In genomic region chr15:37112171-37112570, GRCh38 we compare ENCODE assay signal across 17 cellular contexts. TPM values are rescaled to one million over a fixed set of nuclear protein-coding genes. Genes with fewer than 3 reads are reported as not detected.
DNase-seq lines count a peak whose midpoint lies in the region; ATAC-seq and TF ChIP-seq lines count a peak whose summit lies in the region.
"Had no signal": no experiment of that assay in that cellular context is flagged by ENCODE, and none has a peak within 500 bp of the region (broad histone marks: within the 10 kb centered on the region; RNA-seq: fewer than 3 reads in every experiment).

No MANE protein-coding gene starts in this region.

- no peak overlapping the region for H4K91ac ChIP-seq in neuronal stem cell (ENCODE audit: low read depth, low read length, poor library complexity)

- H3K36me3 ChIP-seq in gastroesophageal sphincter: no peaks in the 10 kb centered on the region
- H3K36me3 ChIP-seq in rectal smooth muscle tissue (ENCODE audit: control insufficient read depth, insufficient read depth, low read length): no peaks in the 10 kb centered on the region
- no peaks in the 10 kb centered on the region for H3K36me3 ChIP-seq in neuronal stem cell (replicated peaks in 1 of 2; ENCODE audit: control insufficient read depth in 2 of 2, insufficient read depth in 2 of 2, low read length in 2 of 2)

- peaks cover 0 to 33% (median 0%) of the 10 kb centered on the region in 3 donors for H3K4me1 ChIP-seq in gastroesophageal sphincter
- peaks cover 14% of the 10 kb centered on the region for H3K4me1 ChIP-seq in rectal smooth muscle tissue (ENCODE audit: control insufficient read depth, insufficient read depth, low read length)
- peaks cover 2 to 6% of the 10 kb centered on the region in 2 donors for H3K4me1 ChIP-seq in neuronal stem cell (ENCODE audit: control insufficient read depth in 2 of 2, insufficient read depth in 1 of 2, low read depth in 1 of 2, low read length in 2 of 2)
- H3K4me1 ChIP-seq: parathyroid adenoma had no signal

- no peak overlapping the region for H4K8ac ChIP-seq in neuronal stem cell (ENCODE audit: low read depth, low read length)

- no peak overlapping the region for H2AK5ac ChIP-seq in neuronal stem cell (ENCODE audit: low read depth, low read length)

- peak; percentile 53 for ATAC-seq in gastroesophageal sphincter

- H3K9ac ChIP-seq in rectal smooth muscle tissue (ENCODE audit: low read length) (no peak overlapping the region), neuronal stem cell (ENCODE audit: low read depth, low read length, poor library complexity) (no peak overlapping the region)
- H3K9ac ChIP-seq: parathyroid adenoma had no signal

- H3K4ac ChIP-seq in neuronal stem cell (ENCODE audit: low read length): no peak overlapping the region

- no peak overlapping the region for H2BK12ac ChIP-seq in neuronal stem cell (ENCODE audit: low read length)

- H3K27me3 ChIP-seq in gastroesophageal sphincter (no peaks in the 10 kb centered on the region), rectal smooth muscle tissue (ENCODE audit: control insufficient read depth, insufficient read depth, low read length) (peaks cover 14% of the 10 kb centered on the region), neuronal stem cell (ENCODE audit: control insufficient read depth in 3 of 3, insufficient read depth in 3 of 3, low read depth in 1 of 3, low read length in 3 of 3) (peaks cover 6 to 56% (median 45%) of the 10 kb centered on the region in 3 experiments)

- H3K79me1 ChIP-seq in neuronal stem cell (ENCODE audit: low read depth, low read length): no peaks in the 10 kb centered on the region

- H3K27ac ChIP-seq in gastroesophageal sphincter (peak overlapping the region; percentile 68 to 98 (median 94)), rectal smooth muscle tissue (ENCODE audit: low read depth, low read length) (peak overlapping the region; percentile 99), neuronal stem cell (replicated peaks; ENCODE audit: low read length) (no peak overlapping the region)
- H3K27ac ChIP-seq: parathyroid adenoma had no signal

- 38 to 63% methylated on average over 4 of the region's 4 CpGs for WGBS in gastroesophageal sphincter (ENCODE audit: low coverage in 1 of 2), 2 donors
- no CpG with 5 or more reads among the region's 4 CpGs for WGBS in neuronal stem cell (ENCODE audit: extremely low coverage in 2 of 2, insufficient read length in 2 of 2, insufficient replicate concordance in 1 of 2), 2 donors

- no peak for TF ChIP-seq CTCF in gastroesophageal sphincter (IDR thresholded peaks at IDR 0.05)

- no peak for TF ChIP-seq POLR2A in gastroesophageal sphincter (IDR thresholded peaks at IDR 0.05)

- H2BK120ac ChIP-seq in neuronal stem cell (ENCODE audit: low read depth, low read length): no peak overlapping the region

- peak; percentile 54 for DNase-seq in HT-29 (ENCODE audit: low spot score)
- DNase-seq in amniotic epithelial cell (ENCODE audit: low read depth): peak; percentile 32
- DNase-seq in C1 segment of cervical spinal cord (lab: John Stamatoyannopoulos, UW): no peak
- DNase-seq in GOT3 (lab: John Stamatoyannopoulos, UW): no peak
- DNase-seq in NCI-H1930 (lab: John Stamatoyannopoulos, UW): no peak
- no peak for DNase-seq in neuronal stem cell (ENCODE audit: low spot score)
- DNase-seq: activated CD4-positive, alpha-beta T cell treated with anti-CD3 and anti-CD28 coated beads for 48 hours; GDM1; HFFc6; KG1; NCI-H226; Right ventricle myocardium superior; stimulated activated naive CD4-positive, alpha-beta T cell had no signal

- no peak for TF ChIP-seq EP300 in gastroesophageal sphincter (IDR thresholded peaks at IDR 0.05)

- no peak overlapping the region for H2BK5ac ChIP-seq in neuronal stem cell (ENCODE audit: low read length)

- H3K4me3 ChIP-seq in gastroesophageal sphincter (no peak overlapping the region), rectal smooth muscle tissue (ENCODE audit: low read length) (no peak overlapping the region), neuronal stem cell (ENCODE audit: low read length in 2 of 2) (no peak overlapping the region)

- no peaks in the 10 kb centered on the region for H3K9me3 ChIP-seq in gastroesophageal sphincter
- no peaks in the 10 kb centered on the region for H3K9me3 ChIP-seq in neuronal stem cell (replicated peaks in 1 of 2; ENCODE audit: control insufficient read depth in 2 of 2, insufficient read depth in 1 of 2, low read depth in 1 of 2, low read length in 2 of 2)

- no peak overlapping the region for H3K14ac ChIP-seq in neuronal stem cell (ENCODE audit: low read length)

- H2AFZ ChIP-seq in neuronal stem cell (ENCODE audit: low read length): no peak overlapping the region
- H2AFZ ChIP-seq: parathyroid adenoma had no signal

- H3K4me2 ChIP-seq in neuronal stem cell (ENCODE audit: insufficient read depth, low read length, poor library complexity, severe bottlenecking): no peak overlapping the region

- no peak overlapping the region for H3K18ac ChIP-seq in neuronal stem cell (ENCODE audit: low read length)

- no peak overlapping the region for H2BK15ac ChIP-seq in neuronal stem cell (ENCODE audit: low read length)

- no peak overlapping the region for H3K23ac ChIP-seq in neuronal stem cell (ENCODE audit: low read depth, low read length, poor library complexity)

RNA-seq across cellular contexts. Expression of gene MEIS2, which starts 11.8 kb away (rescaled TPM):
- total RNA-seq in HT-29 (2014; rRNA removed; shearing (Covaris generic)): 50.1 and 59.3 TPM in 2 replicates
- total RNA-seq in gastroesophageal sphincter: 100 to 1,000 TPM in 1 of 4 donors, 10 to 100 TPM in 3; 43.1 to 108 (median 85.7) TPM
- 50.7 TPM for polyA plus RNA-seq in neuronal stem cell (2013, experiment 1 of 2)
- 50.7 TPM for polyA plus RNA-seq in neuronal stem cell (2013, experiment 2 of 2)
- total RNA-seq: T-helper 2 cell treated with Interferon-gamma antibody and Interleukin-4, amounts not matched to agents 100 ng/mL and 5 ng/mL, for 36 hours had no signal

Comparison
In these comparisons a context has a peak if more than half of its experiments do, and no peak if none do; other contexts are left out.
1. DNase-seq: peak in HT-29 (single experiment) and amniotic epithelial cell (single experiment); none in C1 segment of cervical spinal cord (0 of 14), GOT3 (single experiment), NCI-H1930 (0 of 2) and neuronal stem cell (single experiment).